In genomic region chr10:30831876-30832726, GRCh38 we compare ENCODE assay signal across 21 cellular contexts.
DNase-seq lines count a peak whose midpoint lies in the region; FAIRE-seq and TF ChIP-seq lines count a peak whose summit lies in the region.
"Had no signal": no experiment of that assay in that cellular context is flagged by ENCODE, and none has a peak within 500 bp of the region (broad histone marks: within the 10 kb centered on the region; RNA-seq: fewer than 3 reads in every experiment).

No MANE protein-coding gene starts in this region.

- H3K9me2 ChIP-seq in Loucy (replicated peaks; ENCODE audit: low read depth, low read length) = no peaks in the 10 kb centered on the region

- H3K4me3 ChIP-seq in AG10803 (ENCODE audit: low read length) (no peak overlapping the region), Loucy (ENCODE audit: low read length, poor library complexity, severe bottlenecking) (no peak overlapping the region)
- H3K4me3 ChIP-seq: A549, BLaER1, GM23248, HAP-1 had no signal

- no peaks in the 10 kb centered on the region for H4K20me1 ChIP-seq in Loucy (ENCODE audit: insufficient read depth, low read length, poor library complexity, severe bottlenecking)
- H4K20me1 ChIP-seq: BLaER1 had no signal

- peak overlapping the region; percentile 98 for H3K27ac Mint-ChIP-seq in nephron progenitor cell

- peaks cover 79% of the 10 kb centered on the region for H3K4me1 Mint-ChIP-seq in nephron progenitor cell
- H3K4me1 Mint-ChIP-seq: CD4-positive, alpha-beta memory T cell had no signal

- H3K36me3 ChIP-seq in Loucy (ENCODE audit: insufficient read depth, low read length) = no peaks in the 10 kb centered on the region
- H3K36me3 ChIP-seq: BLaER1, HAP-1 had no signal

- no peak overlapping the region for H3K4me3 Mint-ChIP-seq in nephron progenitor cell
- H3K4me3 Mint-ChIP-seq: CD4-positive, alpha-beta memory T cell had no signal

- no peaks in the 10 kb centered on the region for H3K27me3 Mint-ChIP-seq in nephron progenitor cell (ENCODE audit: low read depth, poor library complexity)

- H3K9me3 ChIP-seq in Loucy (ENCODE audit: insufficient read depth, low read depth, low read length) = no peaks in the 10 kb centered on the region
- H3K9me3 ChIP-seq: A549, BLaER1, HAP-1 had no signal

- peak; percentile 98 for FAIRE-seq in endometrium (lab: Jason Lieb, UNC)
- FAIRE-seq: A549, GM19239 had no signal

- no peak overlapping the region for H2AFZ ChIP-seq in Loucy (ENCODE audit: low read length)
- H2AFZ ChIP-seq: GM23248 had no signal

- no peaks in the 10 kb centered on the region for H3K79me2 ChIP-seq in Loucy (ENCODE audit: insufficient read depth, low read length)

- H3K27me3 ChIP-seq in Loucy (ENCODE audit: insufficient read depth, low read length, poor library complexity, severe bottlenecking) = no peaks in the 10 kb centered on the region
- H3K27me3 ChIP-seq: BLaER1 had no signal

- peaks cover 17% of the 10 kb centered on the region for H3K4me1 ChIP-seq in Loucy (ENCODE audit: insufficient read depth, low read length, poor library complexity, severe bottlenecking)
- H3K4me1 ChIP-seq: A549, BLaER1 had no signal

- TF ChIP-seq CTCF in AG10803 (conservative IDR thresholded peaks at IDR 0.05; ENCODE audit: low read length) (no peak), Loucy (conservative IDR thresholded peaks at IDR 0.05; ENCODE audit: low read length) (no peak), nephron progenitor cell (IDR thresholded peaks at IDR 0.05) (no peak)

- H3K9ac ChIP-seq in Loucy (ENCODE audit: low read depth, low read length, poor library complexity, severe bottlenecking) = peak overlapping the region; percentile 8
- H3K9ac ChIP-seq: BLaER1, GM23248 had no signal

- no peaks in the 10 kb centered on the region for H3F3A ChIP-seq in Loucy (ENCODE audit: low read depth)

- no peaks in the 10 kb centered on the region for H3K36me3 Mint-ChIP-seq in nephron progenitor cell (ENCODE audit: low read depth)
- H3K36me3 Mint-ChIP-seq: CD4-positive, alpha-beta memory T cell had no signal

- H3K9me3 Mint-ChIP-seq in nephron progenitor cell = peaks cover 8% of the 10 kb centered on the region
- H3K9me3 Mint-ChIP-seq: CD4-positive, alpha-beta memory T cell had no signal

- peak overlapping the region; percentile 3 for H3K4me2 ChIP-seq in Loucy (ENCODE audit: low read depth, low read length, poor library complexity, severe bottlenecking)
- H3K4me2 ChIP-seq: A549, BLaER1 had no signal

- DNase-seq in AG10803 (ENCODE audit: low read depth) = peak; percentile 12
- DNase-seq in nephron progenitor cell = no peak
- DNase-seq in HUDEP-2 (lab: John Stamatoyannopoulos, UW; ENCODE audit: unreplicated experiment in 76 of 76) = no peak
- DNase-seq in GM19240 (ENCODE audit: insufficient read length, low spot score) = no peak
- DNase-seq in NCI-H146 (lab: John Stamatoyannopoulos, UW) = no peak
- DNase-seq: CD4-positive, alpha-beta memory T cell; GF-D8; GM23248; KBM-7; MV-4-11; NCI-H1417 treated with DMSO at 0.1 percent for 48 hours; NCI-H2029; NCI-H446 treated with DMSO at 0.1 percent for 48 hours; NCI-H69; SHP77 had no signal
